Comparison of ENCODE assay signal across 14 cellular contexts in the genomic region with DNA sequence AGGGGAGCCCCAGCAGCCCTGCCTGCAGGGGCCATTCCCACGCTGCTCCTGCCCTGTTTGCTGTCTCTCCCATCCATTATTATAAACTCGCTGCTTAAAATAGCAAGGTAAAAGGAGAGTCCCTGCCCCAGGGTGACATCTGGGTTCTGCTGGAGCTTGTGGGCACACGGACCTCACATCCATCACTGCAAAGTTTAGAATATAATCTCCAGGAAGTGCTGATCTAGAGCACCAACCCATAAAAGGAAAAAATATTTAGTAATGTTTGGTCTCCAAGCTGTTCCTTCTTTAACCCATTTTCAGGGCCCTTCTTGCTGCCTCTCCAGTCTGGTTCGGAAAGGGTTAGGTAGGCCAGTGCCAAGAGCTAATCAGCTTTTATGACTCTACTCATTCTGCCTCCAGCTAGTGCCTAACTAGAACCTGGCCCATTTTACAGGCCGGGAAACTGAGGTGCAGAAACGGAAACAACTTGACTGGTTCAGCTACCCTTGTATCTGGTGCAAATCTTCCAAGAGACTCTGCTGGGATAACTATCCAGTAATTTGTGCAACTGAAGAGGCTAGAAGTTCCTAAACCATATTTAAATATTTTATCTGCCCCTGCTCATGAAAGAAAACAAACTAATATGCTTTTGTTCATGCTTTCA. TPM values are rescaled to one million over a fixed set of nuclear protein-coding genes. Genes with fewer than 3 reads are reported as not detected.
DNase-seq lines count a peak whose midpoint lies in the region; ATAC-seq and TF ChIP-seq lines count a peak whose summit lies in the region.
"Had no signal": no experiment of that assay in that cellular context is flagged by ENCODE, and none has a peak within 500 bp of the region (broad histone marks: within the 10 kb centered on the region; RNA-seq: fewer than 3 reads in every experiment).

No MANE protein-coding gene starts in this region.

- no peaks in the 10 kb centered on the region for H3K79me2 ChIP-seq in parathyroid adenoma

- H3K4me2 ChIP-seq in parathyroid adenoma (ENCODE audit: low read length), result no peak overlapping the region

- no peak overlapping the region for H3K9ac ChIP-seq in parathyroid adenoma

- H3K4me3 ChIP-seq in left ventricle myocardium inferior, result no peak overlapping the region
- H3K4me3 ChIP-seq in coronary artery, result peak overlapping the region; percentile 15
- no peak overlapping the region for H3K4me3 ChIP-seq in parathyroid adenoma (ENCODE audit: low read depth, low read length)
- H3K4me3 ChIP-seq in aorta (ENCODE audit: low read length in 2 of 2), result no peak overlapping the region
- H3K4me3 ChIP-seq: ovary had no signal

- intact Hi-C loops in left ventricle myocardium inferior (cut with micrococcal nuclease), result no loop called here
- intact Hi-C loops in Right ventricle myocardium superior (cut with DNase I), result loop anchor here (10.0 kb wide), 2 partner anchors 141 to 251 kb away; no protein-coding TSS in a partner anchor
- intact Hi-C loops in aorta (cut with DNase I), result loop anchor here (5.0 to 10.0 kb wide), 2 partner anchors 36 to 251 kb away; partner anchors contain the start of gene IRAG1 (in 2 of the 2)

- no peak for ATAC-seq in Right ventricle myocardium superior (ENCODE audit: poor library complexity)
- no peak for ATAC-seq in aorta (ENCODE audit: low FRiP score)
- no peak for ATAC-seq in HG02884 (IDR thresholded peaks at IDR 0.05; ENCODE audit: unreplicated experiment)

- H3K27ac ChIP-seq in left ventricle myocardium inferior (replicated peaks), result peak overlapping the region; percentile 72
- H3K27ac ChIP-seq in coronary artery, result peak overlapping the region; percentile 86 to 93
- peak overlapping the region; percentile 19 for H3K27ac ChIP-seq in parathyroid adenoma
- H3K27ac ChIP-seq in aorta (ENCODE audit: low read depth in 1 of 2, low read length in 2 of 2), result peak overlapping the region; percentile 46 to 82

- H3K9me3 ChIP-seq in left ventricle myocardium inferior (replicated peaks), result no peaks in the 10 kb centered on the region
- H3K9me3 ChIP-seq in parathyroid adenoma (ENCODE audit: control insufficient read depth, low read length), result no peaks in the 10 kb centered on the region
- H3K9me3 ChIP-seq in aorta (ENCODE audit: control insufficient read depth, low read length), result no peaks in the 10 kb centered on the region
- H3K9me3 ChIP-seq: ovary had no signal

- TF ChIP-seq CTCF in left ventricle myocardium inferior (IDR thresholded peaks at IDR 0.05; ENCODE audit: borderline replicate concordance) (no peak), coronary artery (IDR thresholded peaks at IDR 0.05) (no peak), parathyroid adenoma (IDR thresholded peaks at IDR 0.05) (no peak)

- DNase-seq in left ventricle myocardium inferior, result no peak
- no peak for DNase-seq in Right ventricle myocardium superior
- no peak for DNase-seq in coronary artery (ENCODE audit: low spot score)
- no peak for DNase-seq in aorta
- DNase-seq in stimulated activated naive CD4-positive, alpha-beta T cell treated with Interleukin-2 at 50 U/mL for 16 hours (lab: John Stamatoyannopoulos, UW), result no peak
- DNase-seq in activated naive CD4-positive, alpha-beta T cell treated with anti-CD3 and anti-CD28 coated beads, Interleukin-2, amount 50 U/mL, for 16 hours, result no peak
- DNase-seq: activated CD4-positive, alpha-beta T cell treated with anti-CD3 and anti-CD28 coated beads, Interleukin-2, amount 50 U/mL, for 48 hours; mesendoderm; NCI-H2227 treated with DMSO at 0.1 percent for 48 hours; ovary; stimulated activated CD4-positive, alpha-beta T cell treated with anti-CD3 and anti-CD28 coated beads, Interleukin-15, amount 100 ng/mL, for 24 hours had no signal

- H3K36me3 ChIP-seq in left ventricle myocardium inferior, result no peaks in the 10 kb centered on the region
- H3K36me3 ChIP-seq in parathyroid adenoma (ENCODE audit: control insufficient read depth, insufficient read depth, low read length), result no peaks in the 10 kb centered on the region
- no peaks in the 10 kb centered on the region for H3K36me3 ChIP-seq in aorta (ENCODE audit: control insufficient read depth in 1 of 2, insufficient read depth in 2 of 2, low read length in 1 of 2)
- H3K36me3 ChIP-seq: ovary had no signal

- H3K27me3 ChIP-seq in left ventricle myocardium inferior (ENCODE audit: low read depth), result no peaks in the 10 kb centered on the region
- H3K27me3 ChIP-seq in parathyroid adenoma (ENCODE audit: control insufficient read depth, insufficient read depth, low read length), result no peaks in the 10 kb centered on the region
- no peaks in the 10 kb centered on the region for H3K27me3 ChIP-seq in aorta (ENCODE audit: control insufficient read depth in 1 of 2, insufficient read depth in 2 of 2, low read length in 1 of 2)
- H3K27me3 ChIP-seq: ovary had no signal

- 6 to 13% methylated on average over 6 of the region's 6 CpGs for WGBS in aorta, 2 donors

- no peak overlapping the region for H2AFZ ChIP-seq in parathyroid adenoma

- H3K4me1 ChIP-seq in left ventricle myocardium inferior (peaks cover 53% of the 10 kb centered on the region), parathyroid adenoma (peaks cover 3% of the 10 kb centered on the region), aorta (ENCODE audit: control insufficient read depth in 1 of 2, insufficient read depth in 2 of 2, low read length in 2 of 2) (peaks cover 7 to 9% of the 10 kb centered on the region in 2 donors)

RNA-seq across cellular contexts. Expression of gene IRAG1, which starts 37.5 kb away (rescaled TPM):
- total RNA-seq in left ventricle myocardium inferior (5.1 TPM), Right ventricle myocardium superior (4.5 TPM), aorta (100 to 1,000 TPM; 189 to 518 TPM)
- 100 to 1,000 TPM in 1 of 2 donors, 10 to 100 TPM in 1; 92.3 to 135 TPM for polyA plus RNA-seq in aorta
- total RNA-seq: activated T-helper 1 cell treated with anti-CD3 and anti-CD28 coated beads, Interleukin-12 subunit alpha, Interleukin-12 subunit beta, Interleukin-2, Interleukin-4 antibody, amounts not matched to agents 30 ng/mL and 10 ng/mL and 1 ng/mL, durations not matched to agents 14 hours and 24 hours and 36 hours had no signal

Comparison
In these comparisons a context has a peak if more than half of its experiments do, and no peak if none do; other contexts are left out.
1. H3K27ac ChIP-seq: peak in every context shown above with its lines; median percentile 90 in coronary artery; 72 in left ventricle myocardium inferior; 64 in aorta; 19 in parathyroid adenoma.
2. RNA of gene IRAG1, which starts 37.5 kb away (total RNA-seq): 189 to 518 TPM in aorta; 5.1 TPM in left ventricle myocardium inferior (single experiment) and 4.5 TPM in Right ventricle myocardium superior (single experiment); every median in the first group is over 10 times any median in the second.